ENCODE assay signal across 9 cellular contexts in genomic region chr3:39148116-39149058, GRCh38. TPM values are rescaled to one million over a fixed set of nuclear protein-coding genes. Genes with fewer than 3 reads are reported as not detected.
DNase-seq lines count a peak whose midpoint lies in the region; ATAC-seq and TF ChIP-seq lines count a peak whose summit lies in the region.
"Had no signal": no experiment of that assay in that cellular context is flagged by ENCODE, and none has a peak within 500 bp of the region (broad histone marks: within the 10 kb centered on the region; RNA-seq: fewer than 3 reads in every experiment).

No MANE protein-coding gene starts in this region.

- peak overlapping the region; percentile 82 for H3K4me3 Mint-ChIP-seq in activated naive CD4-positive, alpha-beta T cell treated with anti-CD3 and anti-CD28 coated beads, Interleukin-2, amount 10 ng/mL, durations not matched to agents 7 days and 5 days
- peak overlapping the region; percentile 56 for H3K4me3 Mint-ChIP-seq in neural progenitor cell

- H2AFZ ChIP-seq in neural progenitor cell (replicated peaks): no peak overlapping the region

- no peak overlapping the region for H3K4me2 ChIP-seq in neural progenitor cell

- no peaks in the 10 kb centered on the region for H3K9me3 Mint-ChIP-seq in activated naive CD4-positive, alpha-beta T cell treated with anti-CD3 and anti-CD28 coated beads, Interleukin-2, amount 10 ng/mL, durations not matched to agents 7 days and 5 days
- no peaks in the 10 kb centered on the region for H3K9me3 Mint-ChIP-seq in neural progenitor cell

- H3K27me3 Mint-ChIP-seq in activated naive CD4-positive, alpha-beta T cell treated with anti-CD3 and anti-CD28 coated beads, Interleukin-2, amount 10 ng/mL, durations not matched to agents 7 days and 5 days: no peaks in the 10 kb centered on the region
- peaks cover 14% of the 10 kb centered on the region for H3K27me3 Mint-ChIP-seq in neural progenitor cell (ENCODE audit: insufficient read depth, low read depth)

- peaks cover 26% of the 10 kb centered on the region for H3F3A ChIP-seq in neural progenitor cell (ENCODE audit: low read depth)

- H3K9ac ChIP-seq in duodenal mucosa (ENCODE audit: low read depth in 1 of 2, low read length in 2 of 2): peak overlapping the region; percentile 42 to 60
- H3K9ac ChIP-seq in neural progenitor cell: no peak overlapping the region

- no peaks in the 10 kb centered on the region for H3K9me3 ChIP-seq in SJCRH30 (replicated peaks)
- H3K9me3 ChIP-seq in duodenal mucosa (ENCODE audit: control insufficient read depth in 1 of 2, low read length in 2 of 2): no peaks in the 10 kb centered on the region
- no peaks in the 10 kb centered on the region for H3K9me3 ChIP-seq in neural progenitor cell (ENCODE audit: low read depth)

- peak; percentile 26 for ATAC-seq in HG02759 (IDR thresholded peaks at IDR 0.05; ENCODE audit: unreplicated experiment)

- H3K27ac ChIP-seq in SJCRH30 (peak overlapping the region; percentile 54), duodenal mucosa (ENCODE audit: low read depth, low read length) (peak overlapping the region; percentile 76), neural progenitor cell (no peak overlapping the region)

- peak overlapping the region; percentile 97 for H3K27ac Mint-ChIP-seq in activated naive CD4-positive, alpha-beta T cell treated with anti-CD3 and anti-CD28 coated beads, Interleukin-2, amount 10 ng/mL, durations not matched to agents 7 days and 5 days
- H3K27ac Mint-ChIP-seq in neural progenitor cell: peak overlapping the region; percentile 94

- H3K27me3 ChIP-seq in SJCRH30 (no peaks in the 10 kb centered on the region), duodenal mucosa (ENCODE audit: control insufficient read depth in 1 of 2, insufficient read depth in 2 of 2, low read length in 2 of 2) (no peaks in the 10 kb centered on the region), neural progenitor cell (peaks cover 11% of the 10 kb centered on the region)

- H3K4me3 ChIP-seq in SJCRH30 (no peak overlapping the region), duodenal mucosa (ENCODE audit: low read depth in 1 of 2, low read length in 2 of 2) (peak overlapping the region; percentile 50 to 53), neural progenitor cell (no peak overlapping the region)

- CTCF ChIA-PET in activated naive CD4-positive, alpha-beta T cell treated with anti-CD3 and anti-CD28 coated beads, Interleukin-2, amount 10 ng/mL, durations not matched to agents 7 days and 5 days (lab: Charles Lee): interaction anchor here (0.6 to 2.8 kb wide), 12 partner anchors 11 to 144 kb away, joined by 3 to 10 read pairs (median 4); partner anchors contain the start of gene TTC21A

- peaks cover 6% of the 10 kb centered on the region; the same call in 1 of the 2 replicates for H3K36me3 ChIP-seq in SJCRH30
- peaks cover 19 to 22% of the 10 kb centered on the region in 2 donors for H3K36me3 ChIP-seq in duodenal mucosa (ENCODE audit: control insufficient read depth in 1 of 2, insufficient read depth in 2 of 2, low read length in 2 of 2)
- H3K36me3 ChIP-seq in neural progenitor cell: no peaks in the 10 kb centered on the region

- peaks cover 77% of the 10 kb centered on the region for H3K4me1 Mint-ChIP-seq in activated naive CD4-positive, alpha-beta T cell treated with anti-CD3 and anti-CD28 coated beads, Interleukin-2, amount 10 ng/mL, durations not matched to agents 7 days and 5 days
- H3K4me1 Mint-ChIP-seq in neural progenitor cell: peaks cover 72% of the 10 kb centered on the region

- peaks cover 56% of the 10 kb centered on the region for H3K4me1 ChIP-seq in SJCRH30
- H3K4me1 ChIP-seq in duodenal mucosa (ENCODE audit: control insufficient read depth in 1 of 2, insufficient read depth in 2 of 2, low read length in 2 of 2): peaks cover 65 to 72% of the 10 kb centered on the region in 2 donors
- H3K4me1 ChIP-seq in neural progenitor cell: peaks cover 23% of the 10 kb centered on the region

- DNase-seq in activated naive CD4-positive, alpha-beta T cell treated with anti-CD3 and anti-CD28 coated beads, Interleukin-2, amount 10 ng/mL, durations not matched to agents 7 days and 5 days: peak; percentile 61
- DNase-seq in activated naive CD4-positive, alpha-beta T cell treated with Interleukin-2 at 50 U/mL for 16 hours: no peak
- DNase-seq in SJCRH30: peak in 1 of 2 experiments; percentile 20
- no peak for DNase-seq in neural progenitor cell (ENCODE audit: low spot score)
- no peak for DNase-seq in COLO829 (ENCODE audit: low spot score)
- no peak for DNase-seq in GOT3 (lab: John Stamatoyannopoulos, UW)

- H3K79me2 ChIP-seq in neural progenitor cell (ENCODE audit: low read depth): peaks cover 23% of the 10 kb centered on the region

- H4K20me1 ChIP-seq in neural progenitor cell (ENCODE audit: low read depth): peaks cover 35% of the 10 kb centered on the region

- H3K36me3 Mint-ChIP-seq in activated naive CD4-positive, alpha-beta T cell treated with anti-CD3 and anti-CD28 coated beads, Interleukin-2, amount 10 ng/mL, durations not matched to agents 7 days and 5 days: peaks cover 61% of the 10 kb centered on the region
- H3K36me3 Mint-ChIP-seq in neural progenitor cell: peaks cover 4% of the 10 kb centered on the region

- no peak for TF ChIP-seq CTCF in neural progenitor cell (IDR thresholded peaks at IDR 0.05)

RNA-seq across cellular contexts. Expression of gene CSRNP1, which starts 5.0 kb away (rescaled TPM):
- 4.4 TPM in 2 replicates for total RNA-seq in SJCRH30 (2014; rRNA removed; shearing (Covaris generic))
- total RNA-seq in neural progenitor cell (ENCODE audit: low replicate concordance): 1.9 and 6.5 TPM in 2 replicates

RNA-seq across cellular contexts. Expression of gene TTC21A, which starts 40.9 kb away (rescaled TPM):
- total RNA-seq in SJCRH30 (2014; rRNA removed; shearing (Covaris generic)): 0.36 and 0.56 TPM in 2 replicates
- total RNA-seq in neural progenitor cell (ENCODE audit: low replicate concordance): 1.2 and 2.3 TPM in 2 replicates

RNA-seq across cellular contexts. Expression of gene GORASP1, which starts 41.0 kb away (rescaled TPM):
- 21.0 and 23.1 TPM in 2 replicates for total RNA-seq in SJCRH30 (2014; rRNA removed; shearing (Covaris generic))
- 18.0 and 38.5 TPM in 2 replicates for total RNA-seq in neural progenitor cell (ENCODE audit: low replicate concordance)

RNA-seq across cellular contexts. Expression of gene XIRP1, which starts 44.0 kb away (rescaled TPM):
- 0.61 and 0.91 TPM in 2 replicates for total RNA-seq in SJCRH30 (2014; rRNA removed; shearing (Covaris generic))
- total RNA-seq in neural progenitor cell (ENCODE audit: low replicate concordance): not detected in 2 replicates
- total RNA-seq: glomerular endothelial cell had no signal

Comparison
In these comparisons a context has a peak if more than half of its experiments do, and no peak if none do; other contexts are left out.
1. H3K4me3 ChIP-seq: peak in duodenal mucosa (2 of 2); none in SJCRH30 (single experiment) and neural progenitor cell (single experiment).